Comparison of ENCODE assay signal across 33 cellular contexts in genomic region chr3:15808679-15809078, GRCh38.
"Had no signal": no experiment of that assay in that cellular context is flagged by ENCODE, and none has a peak within 500 bp of the region (broad histone marks: within the 10 kb centered on the region; RNA-seq: fewer than 3 reads in every experiment).

No MANE protein-coding gene starts in this region.

- H3K9me3 ChIP-seq: colonic mucosa, gastroesophageal sphincter, pancreas, prostate gland, uterus had no signal

- H3K27ac ChIP-seq: brain microvascular endothelial cell, colonic mucosa, gastroesophageal sphincter, hepatocyte, pancreas, prostate gland, uterus, WERI-Rb-1 had no signal

- H3K4me1 Mint-ChIP-seq: neural crest cell had no signal

- H3K4me2 ChIP-seq: hepatocyte had no signal

- H3K9me3 Mint-ChIP-seq: effector memory CD8-positive, alpha-beta T cell; mesothelial cell of epicardium; naive B cell; neural crest cell; stimulated activated naive CD8-positive, alpha-beta T cell treated with anti-CD3 and anti-CD28 coated beads, Interleukin-15, Interleukin-2, amounts not matched to agents 100 ng/mL and 50 ng/mL, for 24 hours; T-helper 1 cell treated with Interleukin-12 subunit alpha and Interleukin-12 subunit beta and Interleukin-4 antibody, amounts not matched to agents 30 μg/mL and 1 μg/mL, for 36 hours; type B pancreatic cell had no signal

- H3K36me3 ChIP-seq: brain microvascular endothelial cell, colonic mucosa, gastroesophageal sphincter, pancreas, prostate gland, uterus, WERI-Rb-1 had no signal

- H2AFZ ChIP-seq: hepatocyte had no signal

- FAIRE-seq: astrocyte, pancreas had no signal

- H3K27me3 Mint-ChIP-seq: effector memory CD8-positive, alpha-beta T cell; naive B cell; stimulated activated naive CD8-positive, alpha-beta T cell treated with anti-CD3 and anti-CD28 coated beads, Interleukin-15, Interleukin-2, amounts not matched to agents 100 ng/mL and 50 ng/mL, for 24 hours; type B pancreatic cell had no signal

- H3K4me3 ChIP-seq: colonic mucosa, gastroesophageal sphincter, hepatocyte, pancreas, prostate gland, uterus had no signal

- H3K4me1 ChIP-seq: colonic mucosa, prostate gland had no signal

- H3K27me3 ChIP-seq: brain microvascular endothelial cell, colonic mucosa, gastroesophageal sphincter, hepatocyte, pancreas, uterus had no signal

- H3K27ac Mint-ChIP-seq: mesothelial cell of epicardium; stimulated activated naive CD8-positive, alpha-beta T cell treated with anti-CD3 and anti-CD28 coated beads, Interleukin-15, Interleukin-2, amounts not matched to agents 100 ng/mL and 50 ng/mL, for 24 hours; T-helper 1 cell treated with Interleukin-12 subunit alpha and Interleukin-12 subunit beta and Interleukin-4 antibody, amounts not matched to agents 30 μg/mL and 1 μg/mL, for 36 hours; type B pancreatic cell had no signal

- DNase-seq: activated CD4-positive, alpha-beta T cell treated with anti-CD3 and anti-CD28 coated beads for 48 hours; activated CD4-positive, alpha-beta T cell treated with anti-CD3 and anti-CD28 coated beads, Interleukin-2, amount 50 U/mL, for 48 hours; activated CD8-positive, alpha-beta memory T cell treated with anti-CD3 and anti-CD28 coated beads for 24 hours; activated gamma-delta T cell treated with Interleukin-2 at 50 U/mL for 16 hours; activated naive CD4-positive, alpha-beta T cell treated with anti-CD3 and anti-CD28 coated beads, Interleukin-2, amount 50 U/mL, for 16 hours; amniotic stem cell; brain microvascular endothelial cell; caudate nucleus; colonic mucosa; effector memory CD8-positive, alpha-beta T cell; erythroblast; islet precursor cell; left cardiac atrium; mammary epithelial cell; naive B cell; nucleus accumbens; pancreas; stimulated activated CD4-positive, alpha-beta T cell treated with anti-CD3 and anti-CD28 coated beads, Interleukin-15, amount 100 ng/mL, for 24 hours; stimulated activated CD4-positive, alpha-beta T cell treated with anti-CD3 and anti-CD28 coated beads, Interleukin-2, amount 100 ng/mL, for 24 hours; SW 1271; T1000; uterus; WERI-Rb-1 had no signal

- ATAC-seq: activated CD4-positive, CD25-positive, alpha-beta regulatory T cell treated with anti-CD3 and anti-CD28 coated beads, Interleukin-2, amount 50 U/mL, for 24 hours; effector memory CD8-positive, alpha-beta T cell; gastroesophageal sphincter; left cardiac atrium; pancreas had no signal

- H3K4me3 Mint-ChIP-seq: effector memory CD8-positive, alpha-beta T cell; mesothelial cell of epicardium; naive B cell; neural crest cell; stimulated activated naive CD8-positive, alpha-beta T cell treated with anti-CD3 and anti-CD28 coated beads, Interleukin-15, Interleukin-2, amounts not matched to agents 100 ng/mL and 50 ng/mL, for 24 hours; T-helper 1 cell treated with Interleukin-12 subunit alpha and Interleukin-12 subunit beta and Interleukin-4 antibody, amounts not matched to agents 30 μg/mL and 1 μg/mL, for 36 hours; type B pancreatic cell had no signal

- H3K36me3 Mint-ChIP-seq: mesothelial cell of epicardium, naive B cell had no signal
